ENCODE assay signal across 1 cellular context in genomic region chr15:90190606-90191343, GRCh38.
A peak's percentile ranks its signal among the peaks of the same experiment; 100 is the strongest.
TF ChIP-seq lines count a peak whose summit lies in the region.

No MANE protein-coding gene starts in this region.

TF ChIP-seq in HepG2, 621 proteins besides CTCF, POLR2A, EP300 and RAD21:
- TF ChIP-seq GMEB2 (CRISPR knock-in tag; IDR thresholded peaks at IDR 0.05; ENCODE audit: low read depth), result no peak
- no peak for TF ChIP-seq HNF4G (IDR thresholded peaks at IDR 0.05; ENCODE audit: borderline replicate concordance, low read depth, low read length)
- TF ChIP-seq HNF4G (CRISPR knock-in tag; IDR thresholded peaks at IDR 0.05; ENCODE audit: borderline replicate concordance, low read depth), result no peak
- 0 out of 2 replicates have a peak, but pooled peaks have one; percentile 26 for TF ChIP-seq ZNF646 (CRISPR knock-in tag; IDR thresholded peaks at IDR 0.05)
- TF ChIP-seq ZNF496 (CRISPR knock-in tag; IDR thresholded peaks at IDR 0.05; ENCODE audit: insufficient replicate concordance), result no peak
- TF ChIP-seq ZNF281 (CRISPR knock-in tag; IDR thresholded peaks at IDR 0.05; ENCODE audit: borderline replicate concordance), result 0 out of 2 replicates have a peak, but pooled peaks have one; percentile 20
- 0 out of 2 replicates have a peak, but pooled peaks have one; percentile 27 for TF ChIP-seq HNRNPL (IDR thresholded peaks at IDR 0.05; ENCODE audit: low read depth, low read length)
